Comparison of ENCODE assay signal across 20 cellular contexts in the genomic region with DNA sequence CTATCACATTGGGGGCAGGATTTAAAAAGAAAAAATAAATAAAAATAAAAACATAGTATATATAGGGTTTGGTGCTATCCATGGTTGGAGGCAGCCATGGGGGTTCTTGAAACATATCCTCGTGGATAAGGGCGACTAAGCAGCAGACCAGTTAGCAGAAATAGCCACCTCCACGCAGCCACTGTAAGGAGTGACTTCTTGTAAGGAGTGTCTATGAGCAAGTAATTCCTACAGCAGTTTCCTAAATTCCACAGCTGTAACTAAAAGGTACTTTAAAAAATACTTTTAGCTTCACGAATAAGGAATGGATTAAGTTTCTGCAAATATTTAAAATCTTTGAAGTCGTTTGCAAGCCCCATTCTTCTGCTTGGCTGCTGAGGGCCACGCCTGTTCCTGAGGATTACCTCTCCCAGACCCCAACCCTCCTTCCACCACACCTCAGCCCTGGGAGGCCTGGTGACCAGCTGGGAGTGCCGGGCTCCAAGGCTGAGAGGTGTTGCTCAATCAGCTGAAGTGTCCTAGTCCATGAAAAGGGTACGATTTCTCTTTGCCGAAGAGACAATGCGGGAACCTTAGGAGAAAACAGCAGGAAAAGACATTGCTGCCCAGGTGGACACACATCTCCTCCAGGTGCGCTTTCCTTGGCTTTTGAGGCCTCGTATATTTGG.
DNase-seq lines count a peak whose midpoint lies in the region; ATAC-seq, FAIRE-seq and TF ChIP-seq lines count a peak whose summit lies in the region.
"Had no signal": no experiment of that assay in that cellular context is flagged by ENCODE, and none has a peak within 500 bp of the region (broad histone marks: within the 10 kb centered on the region; RNA-seq: fewer than 3 reads in every experiment).

No MANE protein-coding gene starts in this region.

- H3K27me3 Mint-ChIP-seq in activated CD4-positive, alpha-beta T cell treated with anti-CD3 and anti-CD28 coated beads for 36 hours: peaks cover 12% of the 10 kb centered on the region

- no peaks in the 10 kb centered on the region for H3K9me1 ChIP-seq in K562 (ENCODE audit: control insufficient read depth, insufficient read depth, low read length)

- peaks cover 4 to 7% of the 10 kb centered on the region in 2 experiments for H3K4me1 ChIP-seq in K562 (replicated peaks in 1 of 2; ENCODE audit: control insufficient read depth in 2 of 2, insufficient read depth in 2 of 2, low read length in 2 of 2)
- H3K4me1 ChIP-seq in left lung: peaks cover 0 to 3% of the 10 kb centered on the region in 2 donors
- no peaks in the 10 kb centered on the region for H3K4me1 ChIP-seq in osteoblast (ENCODE audit: insufficient read depth, low read length)
- H3K4me1 ChIP-seq in vagina: no peaks in the 10 kb centered on the region
- H3K4me1 ChIP-seq: BE2C had no signal

- intact Hi-C loops in K562 (cut with micrococcal nuclease) (no loop called here), left lung (cut with DNase I) (no loop called here), vagina (cut with DNase I) (no loop called here)
- intact Hi-C loops in activated CD4-positive, alpha-beta T cell treated with anti-CD3 and anti-CD28 coated beads for 36 hours (cut with DNase I, micrococcal nuclease): no loop called here

- WGBS in K562 (ENCODE audit: insufficient coverage, low coverage, missing lambda C conversion rate): 62% methylated on average over 11 of the region's 12 CpGs

- H2AFZ ChIP-seq in K562 (ENCODE audit: low read depth, low read length) (no peak overlapping the region), osteoblast (ENCODE audit: low read length) (no peak overlapping the region)

- no peaks in the 10 kb centered on the region for H3K9me3 Mint-ChIP-seq in activated CD4-positive, alpha-beta T cell treated with anti-CD3 and anti-CD28 coated beads for 36 hours (ENCODE audit: low read depth)

- ATAC-seq in K562: no peak
- peak; percentile 95 for ATAC-seq in left lung
- no peak for ATAC-seq in GM21529 (IDR thresholded peaks at IDR 0.05; ENCODE audit: unreplicated experiment)
- no peak for ATAC-seq in GM21447 (IDR thresholded peaks at IDR 0.05; ENCODE audit: unreplicated experiment)
- no peak for ATAC-seq in activated CD4-positive, alpha-beta T cell treated with anti-CD3 and anti-CD28 coated beads for 36 hours
- ATAC-seq: A549, HCT116, HepG2 had no signal

- CTCF ChIA-PET in K562 (lab: Yijun Ruan, JAX; ENCODE audit: low intra/inter-chr PET ratio): no interaction called here
- CTCF ChIA-PET in activated CD4-positive, alpha-beta T cell treated with anti-CD3 and anti-CD28 coated beads for 36 hours (lab: Charles Lee): no interaction called here

- no peaks in the 10 kb centered on the region for H3K36me3 ChIP-seq in K562 (ENCODE audit: control insufficient read depth, insufficient read depth, low read length)
- no peaks in the 10 kb centered on the region for H3K36me3 ChIP-seq in left lung
- no peaks in the 10 kb centered on the region for H3K36me3 ChIP-seq in osteoblast (ENCODE audit: insufficient read depth, low read length)
- no peaks in the 10 kb centered on the region for H3K36me3 ChIP-seq in vagina
- H3K36me3 ChIP-seq: BE2C had no signal

- no peak for TF ChIP-seq RAD21 in K562 (CRISPR knock-in tag; conservative IDR thresholded peaks at IDR 0.05 in 1 of 2, IDR thresholded peaks at IDR 0.05 in 1 of 2)

- H3K4me2 ChIP-seq in K562 (ENCODE audit: insufficient read depth, low read length) (no peak overlapping the region), osteoblast (ENCODE audit: insufficient read depth, low read length) (no peak overlapping the region)
- H3K4me2 ChIP-seq: A549 had no signal

- no TSS peak for BruUV-seq in K562 (replicated peaks; lab: Mats Ljungman, UMichigan)

- H3K27ac ChIP-seq in K562 (ENCODE audit: extremely low read depth, low read depth, low read length): no peak overlapping the region
- H3K27ac ChIP-seq in left lung: peak overlapping the region; percentile 16 to 51
- no peak overlapping the region for H3K27ac ChIP-seq in osteoblast (ENCODE audit: low read depth, low read length)
- H3K27ac ChIP-seq in vagina: no peak overlapping the region
- H3K27ac ChIP-seq: A549, C4-2B had no signal

- FAIRE-seq in K562 (lab: Jason Lieb, UNC): no peak
- FAIRE-seq: A549, D721Med, HepG2, HTR-8/SVneo had no signal

- H3K27me3 ChIP-seq in K562 (ENCODE audit: control insufficient read depth in 2 of 2, insufficient read depth in 2 of 2, low read length in 2 of 2): no peaks in the 10 kb centered on the region
- no peaks in the 10 kb centered on the region for H3K27me3 ChIP-seq in left lung
- no peaks in the 10 kb centered on the region for H3K27me3 ChIP-seq in osteoblast (ENCODE audit: insufficient read depth, low read length)
- no peaks in the 10 kb centered on the region for H3K27me3 ChIP-seq in vagina
- H3K27me3 ChIP-seq: BE2C had no signal

- H4K20me1 ChIP-seq in K562 (replicated peaks; ENCODE audit: control insufficient read depth, insufficient read depth, low read length) (no peaks in the 10 kb centered on the region), osteoblast (ENCODE audit: insufficient read depth, low read length) (no peaks in the 10 kb centered on the region)

- H3K4me3 Mint-ChIP-seq in activated CD4-positive, alpha-beta T cell treated with anti-CD3 and anti-CD28 coated beads for 36 hours: no peak overlapping the region
- H3K4me3 Mint-ChIP-seq: CD4-positive, alpha-beta memory T cell had no signal

- no peak for DNase-seq in K562 (ENCODE audit: extremely low read depth in 1 of 4, low spot score in 3 of 4)
- peak in 1 of 2 donors; percentile 65 for DNase-seq in left lung
- DNase-seq in osteoblast (ENCODE audit: insufficient read length, low spot score, missing footprints): peak; percentile 29
- DNase-seq in vagina (ENCODE audit: extremely low spot score in 2 of 2): peak; percentile 47 to 49
- DNase-seq in hypothalamus (lab: John Stamatoyannopoulos, UW): no peak
- DNase-seq in activated CD4-positive, alpha-beta T cell treated with anti-CD3 and anti-CD28 coated beads for 36 hours: no peak
- DNase-seq: BE2C; CD4-positive, alpha-beta memory T cell; DMS153; DND-41; GDM1; GOT3 had no signal

- TF ChIP-seq POLR2A in K562 (conservative IDR thresholded peaks at IDR 0.05) (no peak), vagina (IDR thresholded peaks at IDR 0.05) (no peak)

- TF ChIP-seq EP300 in K562 (IDR thresholded peaks at IDR 0.05; ENCODE audit: low read length): no peak

- no peaks in the 10 kb centered on the region for H3K79me2 ChIP-seq in K562 (ENCODE audit: control insufficient read depth, insufficient read depth, low read length)
- no peaks in the 10 kb centered on the region for H3K79me2 ChIP-seq in osteoblast (ENCODE audit: insufficient read depth, low read length)

- no peaks in the 10 kb centered on the region for H3K9me3 ChIP-seq in K562 (replicated peaks; ENCODE audit: control insufficient read depth, insufficient read depth, low read depth, low read length)
- H3K9me3 ChIP-seq in left lung: no peaks in the 10 kb centered on the region
- H3K9me3 ChIP-seq in osteoblast (ENCODE audit: low read depth, low read length): no peaks in the 10 kb centered on the region
- no peaks in the 10 kb centered on the region for H3K9me3 ChIP-seq in vagina
- H3K9me3 ChIP-seq: A549, BE2C had no signal

- no peaks in the 10 kb centered on the region for H3K36me3 Mint-ChIP-seq in activated CD4-positive, alpha-beta T cell treated with anti-CD3 and anti-CD28 coated beads for 36 hours (ENCODE audit: low read depth)
- H3K36me3 Mint-ChIP-seq: CD4-positive, alpha-beta memory T cell had no signal

- H3K4me3 ChIP-seq in K562 (no peak overlapping the region), left lung (no peak overlapping the region), osteoblast (ENCODE audit: insufficient read depth, low read length) (no peak overlapping the region), vagina (no peak overlapping the region)
- H3K4me3 ChIP-seq: A549 had no signal

- in situ Hi-C loops in K562 (cut with MboI): no loop called here

- H3K27ac Mint-ChIP-seq in activated CD4-positive, alpha-beta T cell treated with anti-CD3 and anti-CD28 coated beads for 36 hours: no peak overlapping the region
- H3K27ac Mint-ChIP-seq: CD4-positive, alpha-beta memory T cell had no signal

- H3K4me1 Mint-ChIP-seq in activated CD4-positive, alpha-beta T cell treated with anti-CD3 and anti-CD28 coated beads for 36 hours: peaks cover 1% of the 10 kb centered on the region

- TF ChIP-seq CTCF in K562 (IDR thresholded peaks at IDR 0.05 in 2 of 3, conservative IDR thresholded peaks at IDR 0.05 in 1 of 3; ENCODE audit: insufficient read depth in 2 of 3, low read depth in 1 of 3, low read length in 3 of 3) (no peak), left lung (IDR thresholded peaks at IDR 0.05) (no peak), osteoblast (IDR thresholded peaks at IDR 0.05; ENCODE audit: extremely low read depth, low read depth, low read length) (no peak), vagina (IDR thresholded peaks at IDR 0.05) (no peak)

- POLR2A ChIA-PET in K562 (lab: Yijun Ruan, JAX): interaction anchor here (0.9 to 2.2 kb wide), 4 partner anchors 10 to 52 kb away, joined by 3 to 8 read pairs (median 4); no protein-coding TSS in a partner anchor
- POLR2A ChIA-PET in activated CD4-positive, alpha-beta T cell treated with anti-CD3 and anti-CD28 coated beads for 36 hours (lab: Charles Lee): no interaction called here

- 0 out of 4 replicates have a peak overlapping the region, but pooled peaks of 1 of the 2 experiments have one; percentile 53 for H3K9ac ChIP-seq in K562 (ENCODE audit: insufficient read depth in 1 of 2, low read depth in 2 of 2, low read length in 2 of 2)

TF ChIP-seq in K562, 482 proteins besides CTCF, POLR2A, EP300 and RAD21:
- peak; percentile 67 for TF ChIP-seq CEBPB (tag; IDR thresholded peaks at IDR 0.05)
- no peak for TF ChIP-seq CREB1 (IDR thresholded peaks at IDR 0.05)
- no peak for TF ChIP-seq CREB1 (CRISPR knock-in tag; IDR thresholded peaks at IDR 0.05)

Comparison
In these comparisons a context has a peak if more than half of its experiments do, and no peak if none do; other contexts are left out.
1. DNase-seq: peak in osteoblast (single experiment) and vagina (2 of 2); none in K562 (0 of 4), hypothalamus (0 of 51) and activated CD4-positive, alpha-beta T cell treated with anti-CD3 and anti-CD28 coated beads for 36 hours (single experiment).
2. H3K27ac ChIP-seq: peak in left lung (2 of 2); none in K562 (single experiment), osteoblast (single experiment) and vagina (single experiment).